ENCODE assay signal across 16 cellular contexts in the genomic region with DNA sequence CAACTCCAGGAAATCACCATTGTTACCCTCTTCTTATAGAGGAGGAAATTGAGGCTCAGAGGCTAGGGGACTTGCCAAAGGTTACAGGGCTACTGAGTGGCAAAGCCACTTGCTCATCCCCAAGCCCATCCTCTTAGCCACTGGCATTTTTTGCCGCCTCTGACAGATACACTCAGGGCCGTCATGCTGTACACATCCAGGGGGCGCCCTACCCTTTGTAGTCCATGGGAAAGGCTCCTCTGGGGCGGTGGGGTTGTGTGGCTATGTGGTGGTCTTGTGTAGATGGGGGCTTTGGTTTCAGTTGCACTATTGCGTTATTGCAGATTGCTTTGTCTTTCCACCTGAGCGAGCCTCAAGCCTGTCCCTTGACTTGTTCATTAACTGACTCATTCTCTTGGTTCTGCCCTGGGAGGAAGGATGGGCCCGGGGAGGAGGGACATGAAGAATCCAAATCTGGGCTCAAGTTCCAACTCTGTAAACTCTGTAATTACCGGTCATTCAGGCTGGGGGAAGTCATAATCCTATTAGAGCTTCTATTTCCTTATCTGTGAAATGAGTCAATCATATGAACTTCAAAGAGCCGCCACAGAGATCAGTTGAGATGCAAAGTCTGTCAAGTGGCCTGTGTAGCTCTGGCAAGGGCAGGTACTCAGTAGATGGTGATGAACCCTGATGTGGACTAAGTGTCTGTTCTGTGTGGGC. TPM values are rescaled to one million over a fixed set of nuclear protein-coding genes. Genes with fewer than 3 reads are reported as not detected.
DNase-seq lines count a peak whose midpoint lies in the region; ATAC-seq, FAIRE-seq and TF ChIP-seq lines count a peak whose summit lies in the region.
"Had no signal": no experiment of that assay in that cellular context is flagged by ENCODE, and none has a peak within 500 bp of the region (broad histone marks: within the 10 kb centered on the region; RNA-seq: fewer than 3 reads in every experiment).

No MANE protein-coding gene starts in this region.

- no peak overlapping the region for H3K4me3 ChIP-seq in H1 (ENCODE audit: extremely low read depth in 1 of 4, insufficient read depth in 2 of 4, low read depth in 3 of 4, low read length in 4 of 4)
- no peak overlapping the region for H3K4me3 ChIP-seq in small intestine (ENCODE audit: low read depth in 1 of 2, low read length in 2 of 2)

- no peak overlapping the region for H3K23ac ChIP-seq in H1 (ENCODE audit: insufficient read length)

- H3K14ac ChIP-seq in H1 (ENCODE audit: insufficient read length): no peak overlapping the region

- H4K8ac ChIP-seq in H1 (ENCODE audit: extremely low read depth, insufficient read depth, low read length): no peak overlapping the region

- H3K56ac ChIP-seq in H1 (replicated peaks; ENCODE audit: insufficient read length, low read depth, low read length): no peak overlapping the region

- TF ChIP-seq EP300 in H1 (IDR thresholded peaks at IDR 0.05; ENCODE audit: borderline replicate concordance in 1 of 2, low read depth in 2 of 2, low read length in 2 of 2): no peak

- H3K27me3 ChIP-seq in H1 (replicated peaks in 1 of 4; ENCODE audit: control insufficient read depth in 3 of 4, extremely low read depth in 1 of 4, insufficient read depth in 3 of 4, low read length in 3 of 4): peaks cover 0 to 20% (median 18%) of the 10 kb centered on the region in 4 experiments; a peak in 6 of 7 replicates
- H3K27me3 ChIP-seq in small intestine (ENCODE audit: control insufficient read depth in 2 of 2, insufficient read depth in 2 of 2, low read length in 2 of 2): peaks cover 0 to 5% of the 10 kb centered on the region in 2 donors

- no peaks in the 10 kb centered on the region for H4K20me1 ChIP-seq in H1 (replicated peaks in 1 of 2; ENCODE audit: control insufficient read depth in 1 of 2, insufficient read depth in 2 of 2, low read length in 2 of 2)

- no peak overlapping the region for H4K91ac ChIP-seq in H1 (replicated peaks; ENCODE audit: insufficient read length, low read length)

- no peak overlapping the region for H4K5ac ChIP-seq in H1 (ENCODE audit: insufficient read length, low read depth, low read length)

- peak overlapping the region; percentile 60; the same call in 1 of the 2 replicates for H2BK5ac ChIP-seq in H1 (ENCODE audit: low read depth, low read length)

- H3K9ac ChIP-seq in H1 (replicated peaks in 1 of 4; ENCODE audit: extremely low read depth in 1 of 4, low read depth in 3 of 4, low read length in 3 of 4): no peak overlapping the region

- H2BK20ac ChIP-seq in H1 (ENCODE audit: low read length): no peak overlapping the region

- H3K23me2 ChIP-seq in H1 (ENCODE audit: low read depth, low read length): peaks cover 7% of the 10 kb centered on the region; the same call in 1 of the 2 replicates

- no peak overlapping the region for H2BK12ac ChIP-seq in H1 (ENCODE audit: low read depth, low read length)

- WGBS in H1 (ENCODE audit: extremely low coverage in 1 of 2, insufficient coverage in 1 of 2, insufficient read length in 1 of 2, insufficient replicate concordance in 2 of 2, low coverage in 1 of 2, low lambda C conversion rate in 2 of 2, missing lambda C conversion rate in 1 of 2), 2 experiments: 82% methylated on average over 9 of the region's 9 CpGs; no CpG with 5 or more reads in 1 of the 2 experiments
- 11 to 55% (median 31%) methylated on average over 9 of the region's 9 CpGs for WGBS in small intestine, 3 donors

- H3K9me3 ChIP-seq in H1 (ENCODE audit: insufficient read depth in 2 of 2, low read depth in 1 of 2, low read length in 1 of 2) (no peaks in the 10 kb centered on the region), small intestine (ENCODE audit: control insufficient read depth, low read depth) (no peaks in the 10 kb centered on the region)

- H2AK5ac ChIP-seq in H1 (ENCODE audit: low read depth, low read length): no peak overlapping the region

- no peak overlapping the region for H2BK15ac ChIP-seq in H1 (ENCODE audit: low read length)

- H3K18ac ChIP-seq in H1 (ENCODE audit: extremely low read depth, low read length): no peak overlapping the region

- peak; percentile 29; the same call in 1 of the 3 replicates for TF ChIP-seq CTCF in GM12872 (IDR thresholded peaks at IDR 0.05; ENCODE audit: insufficient read depth, low read depth, low read length)
- peak; percentile 46 to 67 (median 62) for TF ChIP-seq CTCF in H1 (IDR thresholded peaks at IDR 0.05; ENCODE audit: control extremely low read depth in 1 of 3, insufficient read depth in 1 of 3, low read depth in 1 of 3, low read length in 3 of 3)

- no peak overlapping the region for H2AFZ ChIP-seq in H1 (ENCODE audit: low read length)

- no peak overlapping the region for H2BK120ac ChIP-seq in H1 (replicated peaks; ENCODE audit: low read depth, low read length)

- H3K79me2 ChIP-seq in H1 (ENCODE audit: control insufficient read depth in 1 of 2, insufficient read depth in 2 of 2, low read length in 2 of 2): no peaks in the 10 kb centered on the region

- H3K4me1 ChIP-seq in H1 (replicated peaks in 1 of 4; ENCODE audit: control insufficient read depth in 3 of 4, insufficient read depth in 4 of 4, low read length in 3 of 4) (peaks cover 0 to 3% (median 1%) of the 10 kb centered on the region in 4 experiments; a peak in 4 of 7 replicates), small intestine (ENCODE audit: control insufficient read depth in 2 of 2, insufficient read depth in 1 of 2, low read depth in 1 of 2, low read length in 1 of 2) (peaks cover 0 to 5% of the 10 kb centered on the region in 2 donors)

- FAIRE-seq in H1 (lab: Jason Lieb, UNC): no peak
- no peak for FAIRE-seq in small intestine (lab: Jason Lieb, UNC)
- FAIRE-seq: islet of Langerhans had no signal

- CTCF ChIA-PET in H1 (lab: Charles Lee; ENCODE audit: partially characterized antibody): interaction anchor here (0.6 to 9.0 kb wide), 14 partner anchors 8 to 434 kb away, joined by 3 to 109 read pairs (median 6); no protein-coding TSS in a partner anchor

- no peak overlapping the region for H3K4me2 ChIP-seq in H1 (ENCODE audit: insufficient read depth in 1 of 2, low read depth in 2 of 2, low read length in 2 of 2)

- H3K36me3 ChIP-seq in H1 (ENCODE audit: control insufficient read depth in 2 of 4, insufficient read depth in 4 of 4, low read length in 3 of 4) (no peaks in the 10 kb centered on the region), small intestine (ENCODE audit: control insufficient read depth in 2 of 2, insufficient read depth in 2 of 2, low read length in 2 of 2) (no peaks in the 10 kb centered on the region)

- DNase-seq in MV-4-11 (lab: John Stamatoyannopoulos, UW) (peak; percentile 5), H1 (ENCODE audit: low read depth in 1 of 2, low spot score in 2 of 2) (peak in 1 of 2 experiments; percentile 75), small intestine (peak; percentile 95)
- DNase-seq in activated CD8-positive, alpha-beta memory T cell treated with anti-CD3 and anti-CD28 coated beads, Interleukin-2, amount 50 U/mL, for 48 hours: no peak
- DNase-seq: activated CD8-positive, alpha-beta memory T cell treated with anti-CD3 and anti-CD28 coated beads, Interleukin-2, amount 50 U/mL, for 4 hours; activated naive CD4-positive, alpha-beta T cell treated with anti-CD3 and anti-CD28 coated beads for 36 hours; cortex of kidney; NCI-H226; retina; SHP77; stimulated activated CD4-positive, alpha-beta T cell treated with anti-CD3 and anti-CD28 coated beads, Interleukin-1b, Interleukin-23, amount 100 ng/mL, for 48 hours; T-helper 17 cell had no signal

- H3K4ac ChIP-seq in H1 (replicated peaks; ENCODE audit: insufficient read length, low read depth, low read length): no peak overlapping the region

- POLR2A ChIA-PET in H1 (lab: Charles Lee; ENCODE audit: partially characterized antibody): no interaction called here

- no peak overlapping the region for H3K27ac ChIP-seq in H1 (ENCODE audit: low read depth, low read length)
- H3K27ac ChIP-seq in small intestine (ENCODE audit: low read depth in 1 of 2, low read length in 1 of 2): peak overlapping the region in 1 of 2 donors; percentile 83

- no peak for TF ChIP-seq POLR2A in H1 (IDR thresholded peaks at IDR 0.05; ENCODE audit: control extremely low read depth in 1 of 2, low read depth in 2 of 2, low read length in 2 of 2)

- ATAC-seq in GM21423 (IDR thresholded peaks at IDR 0.05; ENCODE audit: unreplicated experiment) (no peak), HG03460 (IDR thresholded peaks at IDR 0.05; ENCODE audit: unreplicated experiment) (no peak)
- ATAC-seq: T-helper 17 cell had no signal

- TF ChIP-seq RAD21 in H1 (IDR thresholded peaks at IDR 0.05 in 1 of 2, conservative IDR thresholded peaks at IDR 0.05 in 1 of 2; ENCODE audit: low read depth in 2 of 2, low read length in 2 of 2): peak; percentile 35 to 56

- no peaks in the 10 kb centered on the region for H3K79me1 ChIP-seq in H1 (ENCODE audit: low read depth, low read length)

TF ChIP-seq in H1, 55 proteins besides CTCF, POLR2A, EP300 and RAD21:
- TF ChIP-seq, protein P1, sequence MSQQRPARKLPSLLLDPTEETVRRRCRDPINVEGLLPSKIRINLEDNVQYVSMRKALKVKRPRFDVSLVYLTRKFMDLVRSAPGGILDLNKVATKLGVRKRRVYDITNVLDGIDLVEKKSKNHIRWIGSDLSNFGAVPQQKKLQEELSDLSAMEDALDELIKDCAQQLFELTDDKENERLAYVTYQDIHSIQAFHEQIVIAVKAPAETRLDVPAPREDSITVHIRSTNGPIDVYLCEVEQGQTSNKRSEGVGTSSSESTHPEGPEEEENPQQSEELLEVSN (IDR thresholded peaks at IDR 0.05): peak; percentile 50; the same call in 1 of the 2 replicates
- no peak for TF ChIP-seq GABPA (IDR thresholded peaks at IDR 0.05; ENCODE audit: borderline replicate concordance, insufficient read depth, low read length)
- TF ChIP-seq EGR1 (IDR thresholded peaks at IDR 0.05; ENCODE audit: borderline replicate concordance, low read depth, low read length): no peak

RNA-seq across cellular contexts. Expression of gene NOS2, which starts 2.8 kb away (rescaled TPM):
- 1.8 and 1.9 TPM in 2 replicates for total RNA-seq in H1 (2021; fragmentation: NEBNext Ultra II Directional; extraction: Animal tissue kit (Norgen Biotek cat#: 25700))
- 1.0 and 1.6 TPM in 2 replicates for polyA plus RNA-seq in H1 (2011; rRNA removed)
- 0.83 TPM for polyA plus RNA-seq in H1 (2011; cell fraction: cytosol; rRNA removed)
- 1.8 TPM for polyA plus RNA-seq in H1 (2011; cell fraction: nucleus; rRNA removed)
- polyA plus RNA-seq in H1 (2012, experiment 1 of 2): 0.77 to 1.4 TPM (median 1.2 TPM) in 4 replicates
- polyA plus RNA-seq in H1 (2012, experiment 2 of 2): 0.79 TPM
- polyA plus RNA-seq in H1 (2013, experiment 1 of 2): 0.89 TPM
- polyA plus RNA-seq in H1 (2013, experiment 2 of 2): 0.81 TPM
- 1.1 TPM in 2 replicates for polyA minus RNA-seq in H1 (2011; rRNA and poly(A)+ RNA removed)
- 0.37 TPM for polyA minus RNA-seq in H1 (2011; cell fraction: cytosol; rRNA and poly(A)+ RNA removed)
- polyA minus RNA-seq in H1 (2011; cell fraction: nucleus; rRNA and poly(A)+ RNA removed): 1.00 TPM
- 10 to 100 TPM in 1 of 3 donors, 1 to 10 TPM in 1, under 1 TPM in 1; 0.22 to 29.9 (median 1.1) TPM for polyA plus RNA-seq in small intestine
